ENCODE assay signal across 1 cellular context in the genomic region with DNA sequence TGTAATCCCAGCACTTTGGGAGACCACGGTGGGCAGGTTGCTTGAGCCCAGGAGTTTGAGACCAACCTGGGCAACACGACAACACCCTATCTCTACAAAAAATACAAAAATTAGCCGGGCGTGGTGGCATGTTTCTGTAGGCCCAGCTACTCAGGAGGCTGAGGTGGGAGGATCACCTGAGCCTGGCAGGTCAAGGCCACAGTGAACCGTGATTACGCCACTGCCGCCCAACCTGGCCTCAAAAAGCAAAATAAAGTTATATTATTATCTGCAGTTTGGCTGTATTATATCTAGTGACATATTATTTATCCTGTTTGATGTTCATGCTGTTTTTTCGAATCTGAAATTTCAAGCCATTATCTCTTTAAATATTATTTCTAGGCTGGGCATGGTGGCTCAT.
TF ChIP-seq lines count a peak whose summit lies in the region.

No MANE protein-coding gene starts in this region.

TF ChIP-seq in H1, 55 proteins besides CTCF, POLR2A, EP300 and RAD21:
- TF ChIP-seq SIX5 (IDR thresholded peaks at IDR 0.05; ENCODE audit: low read depth, low read length) (no peak), TBP (IDR thresholded peaks at IDR 0.05; ENCODE audit: low read depth, low read length) (no peak), E2F6 (IDR thresholded peaks at IDR 0.05) (no peak), GTF2F1 (IDR thresholded peaks at IDR 0.05; ENCODE audit: borderline replicate concordance, low read depth, low read length) (no peak), CEBPB (IDR thresholded peaks at IDR 0.05; ENCODE audit: low read depth, low read length) (no peak), TAF1 (IDR thresholded peaks at IDR 0.05; ENCODE audit: low read depth, low read length) (no peak), CBX8 (IDR thresholded peaks at IDR 0.05; ENCODE audit: borderline replicate concordance, low read depth, low read length) (no peak), TAF7 (optimal IDR thresholded peaks at IDR 0.05; ENCODE audit: borderline replicate concordance, low read depth, low read length) (no peak), POU5F1 (IDR thresholded peaks at IDR 0.05; ENCODE audit: low read depth, low read length) (no peak), RFX5 (IDR thresholded peaks at IDR 0.05; ENCODE audit: borderline replicate concordance, low read depth, low read length) (no peak), ASH2L (IDR thresholded peaks at IDR 0.05; ENCODE audit: low read length) (no peak)
